Comparison of ENCODE assay signal across 1 cellular context in the genomic region with DNA sequence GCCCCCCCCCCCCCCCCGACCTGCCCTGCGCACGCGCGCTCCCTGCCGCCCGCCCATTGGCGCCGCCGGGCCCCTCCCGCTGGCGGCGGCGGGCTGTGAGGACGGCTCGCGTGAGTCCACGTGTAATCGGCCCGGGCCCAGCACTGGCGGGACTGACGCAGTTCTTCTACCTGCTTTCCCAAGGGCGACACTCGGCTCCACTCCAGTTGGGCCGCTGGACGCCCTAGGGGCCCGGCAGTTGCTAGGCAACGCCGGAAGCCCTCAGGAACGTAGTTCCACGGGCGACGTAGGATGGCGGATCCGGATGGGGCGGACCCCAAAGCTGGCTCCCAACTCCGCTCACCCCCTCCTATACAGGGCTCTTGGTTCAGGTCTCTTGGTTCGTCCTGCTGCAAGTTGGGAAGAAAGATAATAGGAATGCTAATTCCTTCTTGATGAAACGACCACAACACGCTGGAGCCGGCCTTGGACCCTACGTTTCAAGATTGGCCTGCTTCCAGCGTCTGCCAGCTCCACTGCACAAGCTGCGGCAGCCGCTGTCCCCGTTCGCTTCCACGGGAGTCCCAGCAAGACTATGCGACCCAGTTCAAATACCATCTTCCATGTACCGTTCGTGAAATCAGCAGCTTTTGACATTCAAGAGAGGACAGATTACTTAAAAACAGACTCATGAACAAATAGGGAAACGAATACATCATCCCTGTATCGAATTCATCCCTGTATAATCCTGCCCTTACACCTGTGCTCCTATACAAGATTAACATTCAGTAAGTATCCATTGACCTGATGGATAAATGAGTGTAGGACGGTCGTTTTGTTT.
TF ChIP-seq lines count a peak whose summit lies in the region.

No MANE protein-coding gene starts in this region.

TF ChIP-seq in HepG2, 621 proteins besides CTCF, POLR2A, EP300 and RAD21 (continued from another document and continues in another):
- TF ChIP-seq, protein P1, sequence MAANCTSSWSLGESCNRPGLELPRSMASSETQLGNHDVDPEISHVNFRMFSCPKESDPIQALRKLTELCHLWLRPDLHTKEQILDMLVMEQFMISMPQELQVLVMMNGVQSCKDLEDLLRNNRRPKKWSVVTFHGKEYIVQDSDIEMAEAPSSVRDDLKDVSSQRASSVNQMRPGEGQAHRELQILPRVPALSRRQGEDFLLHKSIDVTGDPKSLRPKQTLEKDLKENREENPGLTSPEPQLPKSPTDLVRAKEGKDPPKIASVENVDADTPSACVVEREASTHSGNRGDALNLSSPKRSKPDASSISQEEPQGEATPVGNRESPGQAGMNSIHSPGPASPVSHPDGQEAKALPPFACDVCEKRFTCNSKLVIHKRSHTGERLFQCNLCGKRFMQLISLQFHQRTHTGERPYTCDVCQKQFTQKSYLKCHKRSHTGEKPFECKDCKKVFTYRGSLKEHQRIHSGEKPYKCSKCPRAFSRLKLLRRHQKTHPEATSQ (CRISPR knock-in tag; IDR thresholded peaks at IDR 0.05; ENCODE audit: borderline replicate concordance) = no peak; the same call in 1 of the 2 replicates
- TF ChIP-seq ZNF263 (CRISPR knock-in tag; IDR thresholded peaks at IDR 0.05) (peak; percentile 61; the same call in 1 of the 2 replicates), TGIF2 (CRISPR knock-in tag; IDR thresholded peaks at IDR 0.05) (peak; percentile 83; the same call in 1 of the 2 replicates), ZNF382 (CRISPR knock-in tag; IDR thresholded peaks at IDR 0.05; ENCODE audit: borderline replicate concordance) (no peak), MAF1 (CRISPR knock-in tag; IDR thresholded peaks at IDR 0.05; ENCODE audit: borderline replicate concordance) (0 out of 2 replicates have a peak, but pooled peaks have one; percentile 73), XRCC5 (optimal IDR thresholded peaks at IDR 0.05; ENCODE audit: low read length) (peak; percentile 19), TOPORS (CRISPR knock-in tag; IDR thresholded peaks at IDR 0.05) (no peak), NFKB2 (CRISPR knock-in tag; IDR thresholded peaks at IDR 0.05; ENCODE audit: borderline replicate concordance) (peak; percentile 95), ZNF720 (CRISPR knock-in tag; IDR thresholded peaks at IDR 0.05) (no peak), LCORL (IDR thresholded peaks at IDR 0.05) (no peak), LCORL (CRISPR knock-in tag; IDR thresholded peaks at IDR 0.05) (peak; percentile 86), PCBP2 (optimal IDR thresholded peaks at IDR 0.05; ENCODE audit: low read depth, low read length, poor library complexity, severe bottlenecking) (no peak), SCMH1 (CRISPR knock-in tag; IDR thresholded peaks at IDR 0.05; ENCODE audit: borderline replicate concordance) (no peak), HES4 (CRISPR knock-in tag; IDR thresholded peaks at IDR 0.05; ENCODE audit: borderline replicate concordance) (peak; percentile 92), SP5 (CRISPR knock-in tag; IDR thresholded peaks at IDR 0.05; ENCODE audit: borderline replicate concordance, low read depth) (peak; percentile 58; the same call in 1 of the 2 replicates), ZNF790 (CRISPR knock-in tag; IDR thresholded peaks at IDR 0.05; ENCODE audit: borderline replicate concordance) (peak; percentile 95), JARID2 (CRISPR knock-in tag; IDR thresholded peaks at IDR 0.05; ENCODE audit: insufficient replicate concordance) (peak; percentile 61), ZNF598 (CRISPR knock-in tag; IDR thresholded peaks at IDR 0.05; ENCODE audit: borderline replicate concordance) (peak; percentile 58), PTBP1 (IDR thresholded peaks at IDR 0.05; ENCODE audit: low read depth, low read length, poor library complexity, severe bottlenecking) (no peak), ZNF562 (CRISPR knock-in tag; IDR thresholded peaks at IDR 0.05; ENCODE audit: borderline replicate concordance) (no peak), ZNF17 (CRISPR knock-in tag; IDR thresholded peaks at IDR 0.05) (peak; percentile 2; the same call in 1 of the 2 replicates), CCDC6 (CRISPR knock-in tag; IDR thresholded peaks at IDR 0.05) (peak; percentile 98), HOXA3 (CRISPR knock-in tag; IDR thresholded peaks at IDR 0.05) (peak; percentile 94), ATM (IDR thresholded peaks at IDR 0.05; ENCODE audit: borderline replicate concordance) (no peak), YEATS2 (CRISPR knock-in tag; IDR thresholded peaks at IDR 0.05; ENCODE audit: borderline replicate concordance) (0 out of 2 replicates have a peak, but pooled peaks have one; percentile 76)
- TF ChIP-seq, protein P2, sequence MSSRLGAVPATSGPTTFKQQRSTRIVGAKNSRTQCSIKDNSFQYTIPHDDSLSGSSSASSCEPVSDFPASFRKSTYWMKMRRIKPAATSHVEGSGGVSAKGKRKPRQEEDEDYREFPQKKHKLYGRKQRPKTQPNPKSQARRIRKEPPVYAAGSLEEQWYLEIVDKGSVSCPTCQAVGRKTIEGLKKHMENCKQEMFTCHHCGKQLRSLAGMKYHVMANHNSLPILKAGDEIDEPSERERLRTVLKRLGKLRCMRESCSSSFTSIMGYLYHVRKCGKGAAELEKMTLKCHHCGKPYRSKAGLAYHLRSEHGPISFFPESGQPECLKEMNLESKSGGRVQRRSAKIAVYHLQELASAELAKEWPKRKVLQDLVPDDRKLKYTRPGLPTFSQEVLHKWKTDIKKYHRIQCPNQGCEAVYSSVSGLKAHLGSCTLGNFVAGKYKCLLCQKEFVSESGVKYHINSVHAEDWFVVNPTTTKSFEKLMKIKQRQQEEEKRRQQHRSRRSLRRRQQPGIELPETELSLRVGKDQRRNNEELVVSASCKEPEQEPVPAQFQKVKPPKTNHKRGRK (CRISPR knock-in tag; IDR thresholded peaks at IDR 0.05) = no peak
- TF ChIP-seq, protein P3, sequence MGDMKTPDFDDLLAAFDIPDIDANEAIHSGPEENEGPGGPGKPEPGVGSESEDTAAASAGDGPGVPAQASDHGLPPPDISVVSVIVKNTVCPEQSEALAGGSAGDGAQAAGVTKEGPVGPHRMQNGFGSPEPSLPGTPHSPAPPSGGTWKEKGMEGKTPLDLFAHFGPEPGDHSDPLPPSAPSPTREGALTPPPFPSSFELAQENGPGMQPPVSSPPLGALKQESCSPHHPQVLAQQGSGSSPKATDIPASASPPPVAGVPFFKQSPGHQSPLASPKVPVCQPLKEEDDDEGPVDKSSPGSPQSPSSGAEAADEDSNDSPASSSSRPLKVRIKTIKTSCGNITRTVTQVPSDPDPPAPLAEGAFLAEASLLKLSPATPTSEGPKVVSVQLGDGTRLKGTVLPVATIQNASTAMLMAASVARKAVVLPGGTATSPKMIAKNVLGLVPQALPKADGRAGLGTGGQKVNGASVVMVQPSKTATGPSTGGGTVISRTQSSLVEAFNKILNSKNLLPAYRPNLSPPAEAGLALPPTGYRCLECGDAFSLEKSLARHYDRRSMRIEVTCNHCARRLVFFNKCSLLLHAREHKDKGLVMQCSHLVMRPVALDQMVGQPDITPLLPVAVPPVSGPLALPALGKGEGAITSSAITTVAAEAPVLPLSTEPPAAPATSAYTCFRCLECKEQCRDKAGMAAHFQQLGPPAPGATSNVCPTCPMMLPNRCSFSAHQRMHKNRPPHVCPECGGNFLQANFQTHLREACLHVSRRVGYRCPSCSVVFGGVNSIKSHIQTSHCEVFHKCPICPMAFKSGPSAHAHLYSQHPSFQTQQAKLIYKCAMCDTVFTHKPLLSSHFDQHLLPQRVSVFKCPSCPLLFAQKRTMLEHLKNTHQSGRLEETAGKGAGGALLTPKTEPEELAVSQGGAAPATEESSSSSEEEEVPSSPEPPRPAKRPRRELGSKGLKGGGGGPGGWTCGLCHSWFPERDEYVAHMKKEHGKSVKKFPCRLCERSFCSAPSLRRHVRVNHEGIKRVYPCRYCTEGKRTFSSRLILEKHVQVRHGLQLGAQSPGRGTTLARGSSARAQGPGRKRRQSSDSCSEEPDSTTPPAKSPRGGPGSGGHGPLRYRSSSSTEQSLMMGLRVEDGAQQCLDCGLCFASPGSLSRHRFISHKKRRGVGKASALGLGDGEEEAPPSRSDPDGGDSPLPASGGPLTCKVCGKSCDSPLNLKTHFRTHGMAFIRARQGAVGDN (CRISPR knock-in tag; IDR thresholded peaks at IDR 0.05) = peak; percentile 97
- TF ChIP-seq, protein P4, sequence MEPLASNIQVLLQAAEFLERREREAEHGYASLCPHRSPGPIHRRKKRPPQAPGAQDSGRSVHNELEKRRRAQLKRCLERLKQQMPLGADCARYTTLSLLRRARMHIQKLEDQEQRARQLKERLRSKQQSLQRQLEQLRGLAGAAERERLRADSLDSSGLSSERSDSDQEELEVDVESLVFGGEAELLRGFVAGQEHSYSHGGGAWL (CRISPR knock-in tag; IDR thresholded peaks at IDR 0.05) = peak; percentile 94
- TF ChIP-seq, protein P5, sequence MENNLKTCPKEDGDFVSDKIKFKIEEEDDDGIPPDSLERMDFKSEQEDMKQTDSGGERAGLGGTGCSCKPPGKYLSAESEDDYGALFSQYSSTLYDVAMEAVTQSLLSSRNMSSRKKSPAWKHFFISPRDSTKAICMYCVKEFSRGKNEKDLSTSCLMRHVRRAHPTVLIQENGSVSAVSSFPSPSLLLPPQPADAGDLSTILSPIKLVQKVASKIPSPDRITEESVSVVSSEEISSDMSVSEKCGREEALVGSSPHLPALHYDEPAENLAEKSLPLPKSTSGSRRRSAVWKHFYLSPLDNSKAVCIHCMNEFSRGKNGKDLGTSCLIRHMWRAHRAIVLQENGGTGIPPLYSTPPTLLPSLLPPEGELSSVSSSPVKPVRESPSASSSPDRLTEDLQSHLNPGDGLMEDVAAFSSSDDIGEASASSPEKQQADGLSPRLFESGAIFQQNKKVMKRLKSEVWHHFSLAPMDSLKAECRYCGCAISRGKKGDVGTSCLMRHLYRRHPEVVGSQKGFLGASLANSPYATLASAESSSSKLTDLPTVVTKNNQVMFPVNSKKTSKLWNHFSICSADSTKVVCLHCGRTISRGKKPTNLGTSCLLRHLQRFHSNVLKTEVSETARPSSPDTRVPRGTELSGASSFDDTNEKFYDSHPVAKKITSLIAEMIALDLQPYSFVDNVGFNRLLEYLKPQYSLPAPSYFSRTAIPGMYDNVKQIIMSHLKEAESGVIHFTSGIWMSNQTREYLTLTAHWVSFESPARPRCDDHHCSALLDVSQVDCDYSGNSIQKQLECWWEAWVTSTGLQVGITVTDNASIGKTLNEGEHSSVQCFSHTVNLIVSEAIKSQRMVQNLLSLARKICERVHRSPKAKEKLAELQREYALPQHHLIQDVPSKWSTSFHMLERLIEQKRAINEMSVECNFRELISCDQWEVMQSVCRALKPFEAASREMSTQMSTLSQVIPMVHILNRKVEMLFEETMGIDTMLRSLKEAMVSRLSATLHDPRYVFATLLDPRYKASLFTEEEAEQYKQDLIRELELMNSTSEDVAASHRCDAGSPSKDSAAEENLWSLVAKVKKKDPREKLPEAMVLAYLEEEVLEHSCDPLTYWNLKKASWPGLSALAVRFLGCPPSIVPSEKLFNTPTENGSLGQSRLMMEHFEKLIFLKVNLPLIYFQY (CRISPR knock-in tag; IDR thresholded peaks at IDR 0.05; ENCODE audit: borderline replicate concordance) = peak; percentile 97
- TF ChIP-seq, protein P6, sequence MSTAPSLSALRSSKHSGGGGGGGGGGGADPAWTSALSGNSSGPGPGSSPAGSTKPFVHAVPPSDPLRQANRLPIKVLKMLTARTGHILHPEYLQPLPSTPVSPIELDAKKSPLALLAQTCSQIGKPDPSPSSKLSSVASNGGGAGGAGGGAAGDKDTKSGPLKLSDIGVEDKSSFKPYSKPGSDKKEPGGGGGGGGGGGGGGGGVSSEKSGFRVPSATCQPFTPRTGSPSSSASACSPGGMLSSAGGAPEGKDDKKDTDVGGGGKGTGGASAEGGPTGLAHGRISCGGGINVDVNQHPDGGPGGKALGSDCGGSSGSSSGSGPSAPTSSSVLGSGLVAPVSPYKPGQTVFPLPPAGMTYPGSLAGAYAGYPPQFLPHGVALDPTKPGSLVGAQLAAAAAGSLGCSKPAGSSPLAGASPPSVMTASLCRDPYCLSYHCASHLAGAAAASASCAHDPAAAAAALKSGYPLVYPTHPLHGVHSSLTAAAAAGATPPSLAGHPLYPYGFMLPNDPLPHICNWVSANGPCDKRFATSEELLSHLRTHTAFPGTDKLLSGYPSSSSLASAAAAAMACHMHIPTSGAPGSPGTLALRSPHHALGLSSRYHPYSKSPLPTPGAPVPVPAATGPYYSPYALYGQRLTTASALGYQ (CRISPR knock-in tag; IDR thresholded peaks at IDR 0.05) = no peak
- TF ChIP-seq, protein P7, sequence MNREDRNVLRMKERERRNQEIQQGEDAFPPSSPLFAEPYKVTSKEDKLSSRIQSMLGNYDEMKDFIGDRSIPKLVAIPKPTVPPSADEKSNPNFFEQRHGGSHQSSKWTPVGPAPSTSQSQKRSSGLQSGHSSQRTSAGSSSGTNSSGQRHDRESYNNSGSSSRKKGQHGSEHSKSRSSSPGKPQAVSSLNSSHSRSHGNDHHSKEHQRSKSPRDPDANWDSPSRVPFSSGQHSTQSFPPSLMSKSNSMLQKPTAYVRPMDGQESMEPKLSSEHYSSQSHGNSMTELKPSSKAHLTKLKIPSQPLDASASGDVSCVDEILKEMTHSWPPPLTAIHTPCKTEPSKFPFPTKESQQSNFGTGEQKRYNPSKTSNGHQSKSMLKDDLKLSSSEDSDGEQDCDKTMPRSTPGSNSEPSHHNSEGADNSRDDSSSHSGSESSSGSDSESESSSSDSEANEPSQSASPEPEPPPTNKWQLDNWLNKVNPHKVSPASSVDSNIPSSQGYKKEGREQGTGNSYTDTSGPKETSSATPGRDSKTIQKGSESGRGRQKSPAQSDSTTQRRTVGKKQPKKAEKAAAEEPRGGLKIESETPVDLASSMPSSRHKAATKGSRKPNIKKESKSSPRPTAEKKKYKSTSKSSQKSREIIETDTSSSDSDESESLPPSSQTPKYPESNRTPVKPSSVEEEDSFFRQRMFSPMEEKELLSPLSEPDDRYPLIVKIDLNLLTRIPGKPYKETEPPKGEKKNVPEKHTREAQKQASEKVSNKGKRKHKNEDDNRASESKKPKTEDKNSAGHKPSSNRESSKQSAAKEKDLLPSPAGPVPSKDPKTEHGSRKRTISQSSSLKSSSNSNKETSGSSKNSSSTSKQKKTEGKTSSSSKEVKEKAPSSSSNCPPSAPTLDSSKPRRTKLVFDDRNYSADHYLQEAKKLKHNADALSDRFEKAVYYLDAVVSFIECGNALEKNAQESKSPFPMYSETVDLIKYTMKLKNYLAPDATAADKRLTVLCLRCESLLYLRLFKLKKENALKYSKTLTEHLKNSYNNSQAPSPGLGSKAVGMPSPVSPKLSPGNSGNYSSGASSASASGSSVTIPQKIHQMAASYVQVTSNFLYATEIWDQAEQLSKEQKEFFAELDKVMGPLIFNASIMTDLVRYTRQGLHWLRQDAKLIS (CRISPR knock-in tag; IDR thresholded peaks at IDR 0.05) = no peak; the same call in 1 of the 2 replicates
- TF ChIP-seq, protein P8, sequence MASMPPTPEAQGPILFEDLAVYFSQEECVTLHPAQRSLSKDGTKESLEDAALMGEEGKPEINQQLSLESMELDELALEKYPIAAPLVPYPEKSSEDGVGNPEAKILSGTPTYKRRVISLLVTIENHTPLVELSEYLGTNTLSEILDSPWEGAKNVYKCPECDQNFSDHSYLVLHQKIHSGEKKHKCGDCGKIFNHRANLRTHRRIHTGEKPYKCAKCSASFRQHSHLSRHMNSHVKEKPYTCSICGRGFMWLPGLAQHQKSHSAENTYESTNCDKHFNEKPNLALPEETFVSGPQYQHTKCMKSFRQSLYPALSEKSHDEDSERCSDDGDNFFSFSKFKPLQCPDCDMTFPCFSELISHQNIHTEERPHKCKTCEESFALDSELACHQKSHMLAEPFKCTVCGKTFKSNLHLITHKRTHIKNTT (CRISPR knock-in tag; IDR thresholded peaks at IDR 0.05) = no peak
